In genomic region chr17:8158267-8159031, GRCh38 we compare ENCODE assay signal across 8 cellular contexts. TPM values are rescaled to one million over a fixed set of nuclear protein-coding genes. Genes with fewer than 3 reads are reported as not detected.
DNase-seq lines count a peak whose midpoint lies in the region; ATAC-seq, FAIRE-seq and TF ChIP-seq lines count a peak whose summit lies in the region.

No MANE protein-coding gene starts in this region.

- ATAC-seq in omental fat pad (ENCODE audit: low FRiP score) (no peak), HG02884 (IDR thresholded peaks at IDR 0.05; ENCODE audit: unreplicated experiment) (no peak)

- peak; percentile 83 for TF ChIP-seq CTCF in DOHH2 (IDR thresholded peaks at IDR 0.05; ENCODE audit: low read depth, low read length, poor library complexity, severe bottlenecking)
- peak in 2 of 3 donors; percentile 74 to 84 for TF ChIP-seq CTCF in omental fat pad (IDR thresholded peaks at IDR 0.05)

- H3K27ac ChIP-seq in DOHH2 (ENCODE audit: low read depth, low read length) (peak overlapping the region; percentile 37), SJSA1 (no peak overlapping the region)

- H3K27me3 ChIP-seq in DOHH2 (ENCODE audit: control insufficient read depth, low read length) (no peaks in the 10 kb centered on the region), SJSA1 (replicated peaks) (no peaks in the 10 kb centered on the region)

- no peaks in the 10 kb centered on the region for H3K27me3 Mint-ChIP-seq in activated naive CD4-positive, alpha-beta T cell treated with anti-CD3 and anti-CD28 coated beads for 36 hours (ENCODE audit: low read depth)

- H3K4me3 Mint-ChIP-seq in activated naive CD4-positive, alpha-beta T cell treated with anti-CD3 and anti-CD28 coated beads for 36 hours, result peak overlapping the region; percentile 57

- peak overlapping the region; percentile 74 for H3K4me2 ChIP-seq in DOHH2 (ENCODE audit: low read length)

- intact Hi-C loops in activated naive CD4-positive, alpha-beta T cell treated with anti-CD3 and anti-CD28 coated beads for 36 hours (cut with micrococcal nuclease), result loop anchor here (1.0 to 10.0 kb wide), 4 partner anchors 64 to 674 kb away; partner anchors contain the start of genes FXR2, POLR2A and SLC35G6

- H3K36me3 Mint-ChIP-seq in activated naive CD4-positive, alpha-beta T cell treated with anti-CD3 and anti-CD28 coated beads for 36 hours (ENCODE audit: low read depth), result peaks cover 14% of the 10 kb centered on the region

- H3K9me3 Mint-ChIP-seq in activated naive CD4-positive, alpha-beta T cell treated with anti-CD3 and anti-CD28 coated beads for 36 hours, result no peaks in the 10 kb centered on the region

- CTCF ChIA-PET in activated naive CD4-positive, alpha-beta T cell treated with anti-CD3 and anti-CD28 coated beads for 36 hours (lab: Charles Lee), result interaction anchor here (0.6 to 5.4 kb wide), 12 partner anchors 8 to 120 kb away, joined by 3 to 48 read pairs (median 3); partner anchors contain the start of gene HES7

- peak overlapping the region; percentile 93 for H3K27ac Mint-ChIP-seq in activated naive CD4-positive, alpha-beta T cell treated with anti-CD3 and anti-CD28 coated beads for 36 hours

- H4K20me1 ChIP-seq in DOHH2 (ENCODE audit: control insufficient read depth, insufficient read depth, low read depth, low read length), result peaks cover 7% of the 10 kb centered on the region; the same call in 1 of the 2 replicates

- H3K9me2 ChIP-seq in DOHH2 (replicated peaks; ENCODE audit: control insufficient read depth, low read length), result no peaks in the 10 kb centered on the region

- peaks cover 57% of the 10 kb centered on the region for H3K4me1 Mint-ChIP-seq in activated naive CD4-positive, alpha-beta T cell treated with anti-CD3 and anti-CD28 coated beads for 36 hours (ENCODE audit: low read depth)

- peaks cover 43% of the 10 kb centered on the region for H3K36me3 ChIP-seq in DOHH2 (ENCODE audit: control insufficient read depth, low read length)
- H3K36me3 ChIP-seq in SJSA1, result peaks cover 40% of the 10 kb centered on the region

- peaks cover 36% of the 10 kb centered on the region for H3K79me2 ChIP-seq in DOHH2 (ENCODE audit: control insufficient read depth, low read length)

- H3K4me3 ChIP-seq in DOHH2 (ENCODE audit: low read length) (peak overlapping the region; percentile 43), SJSA1 (no peak overlapping the region)

- H3K9me3 ChIP-seq in DOHH2 (ENCODE audit: control insufficient read depth, insufficient read depth, low read length) (no peaks in the 10 kb centered on the region), SJSA1 (replicated peaks) (no peaks in the 10 kb centered on the region)

- peaks cover 18% of the 10 kb centered on the region for H3F3A ChIP-seq in DOHH2 (ENCODE audit: control insufficient read depth, insufficient read depth)

- H3K4me1 ChIP-seq in DOHH2 (ENCODE audit: control insufficient read depth, low read length) (peaks cover 69% of the 10 kb centered on the region), SJSA1 (replicated peaks) (peaks cover 55% of the 10 kb centered on the region)

- DNase-seq in Kasumi-1 (lab: John Stamatoyannopoulos, UW), result peak; percentile 26 to 41
- DNase-seq in SJSA1 (ENCODE audit: low read depth in 1 of 2, low spot score in 2 of 2), result peak; percentile 67 to 89
- DNase-seq in activated naive CD4-positive, alpha-beta T cell treated with anti-CD3 and anti-CD28 coated beads for 36 hours, result peak; percentile 95
- peak; percentile 79 to 81 for DNase-seq in frontal cortex (ENCODE audit: low spot score in 2 of 2)
- DNase-seq in omental fat pad (ENCODE audit: low spot score), result peak; percentile 99
- DNase-seq in superior temporal gyrus (ENCODE audit: extremely low spot score), result peak; percentile 98

- no peak for FAIRE-seq in frontal cortex (lab: Jason Lieb, UNC)

RNA-seq across cellular contexts. Expression of gene VAMP2, which starts 4.3 kb away (rescaled TPM):
- 2.9 and 9.7 TPM in 2 replicates for total RNA-seq in SJSA1 (2014; rRNA removed; shearing (Covaris generic))
- 10 to 100 TPM; 33.3 to 35.8 TPM for total RNA-seq in activated naive CD4-positive, alpha-beta T cell treated with anti-CD3 and anti-CD28 coated beads for 36 hours
- total RNA-seq in frontal cortex, result 23.6 TPM
- 10 to 100 TPM; 16.8 to 42.1 (median 21.2) TPM for total RNA-seq in omental fat pad

RNA-seq across cellular contexts. Expression of gene PER1, which starts 6.2 kb away (rescaled TPM):
- 1.0 and 8.3 TPM in 2 replicates for total RNA-seq in SJSA1 (2014; rRNA removed; shearing (Covaris generic))
- total RNA-seq in activated naive CD4-positive, alpha-beta T cell treated with anti-CD3 and anti-CD28 coated beads for 36 hours, result 10 to 100 TPM; 62.2 to 73.3 TPM
- total RNA-seq in frontal cortex, result 6.5 TPM
- 100 to 1,000 TPM in 2 of 4 donors, 10 to 100 TPM in 2; 78.8 to 169 (median 122) TPM for total RNA-seq in omental fat pad

RNA-seq across cellular contexts. Expression of gene TMEM107, which starts 17.7 kb away (rescaled TPM):
- total RNA-seq in SJSA1 (2014; rRNA removed; shearing (Covaris generic)), result 11.5 and 15.9 TPM in 2 replicates
- total RNA-seq in activated naive CD4-positive, alpha-beta T cell treated with anti-CD3 and anti-CD28 coated beads for 36 hours, result 10 to 100 TPM; 27.6 to 31.5 TPM
- total RNA-seq in frontal cortex (23.6 TPM), omental fat pad (10 to 100 TPM; 10.9 to 78.4 (median 34.1) TPM)

RNA-seq across cellular contexts. Expression of gene BORCS6, which starts 31.5 kb away (rescaled TPM):
- 4.3 and 7.4 TPM in 2 replicates for total RNA-seq in SJSA1 (2014; rRNA removed; shearing (Covaris generic))
- 1 to 10 TPM; 4.0 to 4.3 TPM for total RNA-seq in activated naive CD4-positive, alpha-beta T cell treated with anti-CD3 and anti-CD28 coated beads for 36 hours
- total RNA-seq in frontal cortex (7.7 TPM), omental fat pad (1 to 10 TPM; 4.7 to 9.9 (median 6.7) TPM)

RNA-seq across cellular contexts. Expression of gene HES7, which starts 34.5 kb away (rescaled TPM):
- total RNA-seq in SJSA1 (2014; rRNA removed; shearing (Covaris generic)), result not detected in 2 replicates
- 1 to 10 TPM; 2.4 to 2.9 TPM for total RNA-seq in activated naive CD4-positive, alpha-beta T cell treated with anti-CD3 and anti-CD28 coated beads for 36 hours
- total RNA-seq in frontal cortex (1.2 TPM), omental fat pad (under 1 TPM in 1 of 4 donors, not detected in 3; 0.46 TPM)

Comparison
In these comparisons a context has a peak if more than half of its experiments do, and no peak if none do; other contexts are left out.
1. DNase-seq: peak in every context shown above with its lines; median percentile 99 in omental fat pad; 98 in superior temporal gyrus; 95 in activated naive CD4-positive, alpha-beta T cell treated with anti-CD3 and anti-CD28 coated beads for 36 hours; 80 in frontal cortex; 78 in SJSA1; 34 in Kasumi-1.